3 cellular contexts compared by ENCODE assay signal in genomic region chr3:179054565-179054964, GRCh38. TPM values are rescaled to one million over a fixed set of nuclear protein-coding genes. Genes with fewer than 3 reads are reported as not detected.
DNase-seq lines count a peak whose midpoint lies in the region; ATAC-seq and TF ChIP-seq lines count a peak whose summit lies in the region.
"Not testable (repeated sequence)": the region's sequence is repeated elsewhere in the genome, so short reads cannot be mapped to it uniquely, and the experiment has no call there.

No MANE protein-coding gene starts in this region.

- H3K9me3 Mint-ChIP-seq in CD4-positive, CD25-positive, alpha-beta regulatory T cell; CD8-positive, alpha-beta T cell: not testable (repeated sequence)
- H3K9me3 Mint-ChIP-seq in memory B cell, result peaks cover 13% of the 10 kb centered on the region

- not testable (repeated sequence) for H3K27me3 ChIP-seq in CD4-positive, CD25-positive, alpha-beta regulatory T cell (ENCODE audit: control insufficient read depth, insufficient read depth, low read length); CD8-positive, alpha-beta T cell (ENCODE audit: insufficient read depth, low read length)

- TF ChIP-seq CTCF in CD8-positive, alpha-beta T cell (IDR thresholded peaks at IDR 0.05), result not testable (repeated sequence)

- H3K4me3 ChIP-seq in CD4-positive, CD25-positive, alpha-beta regulatory T cell (ENCODE audit: low read depth, low read length); CD8-positive, alpha-beta T cell (ENCODE audit: low read depth, low read length): not testable (repeated sequence)

- POLR2A ChIA-PET in CD8-positive, alpha-beta T cell (lab: Charles Lee), result not testable (repeated sequence)

- not testable (repeated sequence) for DNase-seq in CD4-positive, CD25-positive, alpha-beta regulatory T cell; CD8-positive, alpha-beta T cell; memory B cell (ENCODE audit: low spot score in 2 of 2)

- H3K4me3 Mint-ChIP-seq in CD4-positive, CD25-positive, alpha-beta regulatory T cell; CD8-positive, alpha-beta T cell; memory B cell: not testable (repeated sequence)

- peaks cover 6 to 41% (median 14%) of the 10 kb centered on the region in 4 donors for H3K4me1 Mint-ChIP-seq in CD4-positive, CD25-positive, alpha-beta regulatory T cell
- H3K4me1 Mint-ChIP-seq in CD8-positive, alpha-beta T cell (ENCODE audit: low read depth), result peaks cover 29% of the 10 kb centered on the region
- H3K4me1 Mint-ChIP-seq in memory B cell, result peaks cover 15% of the 10 kb centered on the region

- not testable (repeated sequence) for H3K27me3 Mint-ChIP-seq in CD4-positive, CD25-positive, alpha-beta regulatory T cell; CD8-positive, alpha-beta T cell (ENCODE audit: low read depth); memory B cell

- ATAC-seq in CD4-positive, CD25-positive, alpha-beta regulatory T cell (ENCODE audit: low read depth in 2 of 2); CD8-positive, alpha-beta T cell; memory B cell (ENCODE audit: low read depth): not testable (repeated sequence)

- peak overlapping the region in 2 of 3 donors; percentile 33 to 54 for H3K27ac Mint-ChIP-seq in CD4-positive, CD25-positive, alpha-beta regulatory T cell
- H3K27ac Mint-ChIP-seq in CD8-positive, alpha-beta T cell, result peak overlapping the region; percentile 16
- H3K27ac Mint-ChIP-seq in memory B cell, result peak overlapping the region; percentile 50

- CTCF ChIA-PET in CD8-positive, alpha-beta T cell (lab: Charles Lee), result interaction anchor here (0.9 kb wide), 1 partner anchor 28 kb away, joined by 3 read pairs; no protein-coding TSS in a partner anchor

- not testable (repeated sequence) for H3K9me3 ChIP-seq in CD4-positive, CD25-positive, alpha-beta regulatory T cell (ENCODE audit: control insufficient read depth in 2 of 2, low read length in 2 of 2); CD8-positive, alpha-beta T cell (ENCODE audit: low read length)

- not testable (repeated sequence) for H3K36me3 ChIP-seq in CD4-positive, CD25-positive, alpha-beta regulatory T cell (ENCODE audit: control insufficient read depth, insufficient read depth, low read length); CD8-positive, alpha-beta T cell (ENCODE audit: insufficient read depth, low read length)

- not testable (repeated sequence) for H3K27ac ChIP-seq in CD4-positive, CD25-positive, alpha-beta regulatory T cell (ENCODE audit: insufficient read depth, low read length, poor library complexity, severe bottlenecking); CD8-positive, alpha-beta T cell (ENCODE audit: low read depth, low read length)

- peaks cover 49% of the 10 kb centered on the region for H3K36me3 Mint-ChIP-seq in CD4-positive, CD25-positive, alpha-beta regulatory T cell
- peaks cover 44% of the 10 kb centered on the region for H3K36me3 Mint-ChIP-seq in CD8-positive, alpha-beta T cell
- peaks cover 26% of the 10 kb centered on the region for H3K36me3 Mint-ChIP-seq in memory B cell

- intact Hi-C loops in CD8-positive, alpha-beta T cell (cut with DNase I, micrococcal nuclease), result not testable (repeated sequence)

- not testable (repeated sequence) for H3K4me1 ChIP-seq in CD4-positive, CD25-positive, alpha-beta regulatory T cell (ENCODE audit: control insufficient read depth, insufficient read depth, low read length, poor library complexity, severe bottlenecking); CD8-positive, alpha-beta T cell (ENCODE audit: insufficient read depth, low read length)

RNA-seq across cellular contexts. Expression of gene ZMAT3, which starts 17.0 kb away (rescaled TPM):
- total RNA-seq in CD4-positive, CD25-positive, alpha-beta regulatory T cell, result 18.1 TPM
- polyA plus RNA-seq in CD4-positive, CD25-positive, alpha-beta regulatory T cell, result 10 to 100 TPM; 10.1 to 17.6 (median 14.2) TPM
- 1 to 10 TPM; 8.7 to 9.4 TPM for total RNA-seq in CD8-positive, alpha-beta T cell
